In genomic region chr7:131057015-131057518, GRCh38 we compare ENCODE assay signal across 9 cellular contexts.
DNase-seq lines count a peak whose midpoint lies in the region; ATAC-seq and TF ChIP-seq lines count a peak whose summit lies in the region.
"Had no signal": no experiment of that assay in that cellular context is flagged by ENCODE, and none has a peak within 500 bp of the region (broad histone marks: within the 10 kb centered on the region; RNA-seq: fewer than 3 reads in every experiment).

No MANE protein-coding gene starts in this region.

- no peaks in the 10 kb centered on the region for H3K36me3 ChIP-seq in thyroid gland

- H3K36me3 Mint-ChIP-seq in activated naive CD4-positive, alpha-beta T cell treated with anti-CD3 and anti-CD28 coated beads, Interleukin-2, amount 50 U/mL, for 72 hours, result peaks cover 12 to 38% of the 10 kb centered on the region in 2 donors

- no peaks in the 10 kb centered on the region for H3K9me3 ChIP-seq in thyroid gland

- peak; percentile 42 for ATAC-seq in GM18520 (IDR thresholded peaks at IDR 0.05; ENCODE audit: unreplicated experiment)
- peak; percentile 75 for ATAC-seq in HG03095 (IDR thresholded peaks at IDR 0.05; ENCODE audit: unreplicated experiment)
- ATAC-seq in activated naive CD4-positive, alpha-beta T cell treated with anti-CD3 and anti-CD28 coated beads, Interleukin-2, amount 50 U/mL, for 72 hours, result peak; percentile 55 to 62
- no peak for ATAC-seq in HG03442 (IDR thresholded peaks at IDR 0.05; ENCODE audit: unreplicated experiment)

- no peak overlapping the region for H3K4me3 ChIP-seq in thyroid gland (replicated peaks in 1 of 3)

- no peak for TF ChIP-seq CTCF in thyroid gland (IDR thresholded peaks at IDR 0.05)

- peak overlapping the region; percentile 99 for H3K27ac Mint-ChIP-seq in activated naive CD4-positive, alpha-beta T cell treated with anti-CD3 and anti-CD28 coated beads, Interleukin-2, amount 50 U/mL, for 72 hours

- WGBS in thyroid gland, 2 donors, result 17 to 24% methylated on average over 6 of the region's 6 CpGs

- no peak for DNase-seq in activated naive CD4-positive, alpha-beta T cell treated with anti-CD3 and anti-CD28 coated beads, Interleukin-2, amount 50 U/mL, for 72 hours (ENCODE audit: low spot score in 2 of 2)
- DNase-seq in iris pigment epithelial cell (ENCODE audit: low read depth) (peak; percentile 96), thyroid gland (no peak), SKM-1 treated with dmso at 0.1 percent for 144 hours (lab: John Stamatoyannopoulos, UW; ENCODE audit: unreplicated experiment) (no peak), hepatic stellate cell (ENCODE audit: low spot score) (no peak)

- peak overlapping the region in 2 of 3 donors; percentile 52 to 74 for H3K27ac ChIP-seq in thyroid gland
- H3K27ac ChIP-seq: parathyroid adenoma had no signal

- no peaks in the 10 kb centered on the region for H3K9me3 Mint-ChIP-seq in activated naive CD4-positive, alpha-beta T cell treated with anti-CD3 and anti-CD28 coated beads, Interleukin-2, amount 50 U/mL, for 72 hours

- intact Hi-C loops in thyroid gland (cut with DNase I), result no loop called here

- H3K27me3 ChIP-seq in thyroid gland, result no peaks in the 10 kb centered on the region

- TF ChIP-seq POLR2A in thyroid gland (IDR thresholded peaks at IDR 0.05), result no peak

- H3K4me1 ChIP-seq in thyroid gland, result peaks cover 52 to 62% of the 10 kb centered on the region in 2 donors
